Comparison of ENCODE assay signal across 1 cellular context in the genomic region with DNA sequence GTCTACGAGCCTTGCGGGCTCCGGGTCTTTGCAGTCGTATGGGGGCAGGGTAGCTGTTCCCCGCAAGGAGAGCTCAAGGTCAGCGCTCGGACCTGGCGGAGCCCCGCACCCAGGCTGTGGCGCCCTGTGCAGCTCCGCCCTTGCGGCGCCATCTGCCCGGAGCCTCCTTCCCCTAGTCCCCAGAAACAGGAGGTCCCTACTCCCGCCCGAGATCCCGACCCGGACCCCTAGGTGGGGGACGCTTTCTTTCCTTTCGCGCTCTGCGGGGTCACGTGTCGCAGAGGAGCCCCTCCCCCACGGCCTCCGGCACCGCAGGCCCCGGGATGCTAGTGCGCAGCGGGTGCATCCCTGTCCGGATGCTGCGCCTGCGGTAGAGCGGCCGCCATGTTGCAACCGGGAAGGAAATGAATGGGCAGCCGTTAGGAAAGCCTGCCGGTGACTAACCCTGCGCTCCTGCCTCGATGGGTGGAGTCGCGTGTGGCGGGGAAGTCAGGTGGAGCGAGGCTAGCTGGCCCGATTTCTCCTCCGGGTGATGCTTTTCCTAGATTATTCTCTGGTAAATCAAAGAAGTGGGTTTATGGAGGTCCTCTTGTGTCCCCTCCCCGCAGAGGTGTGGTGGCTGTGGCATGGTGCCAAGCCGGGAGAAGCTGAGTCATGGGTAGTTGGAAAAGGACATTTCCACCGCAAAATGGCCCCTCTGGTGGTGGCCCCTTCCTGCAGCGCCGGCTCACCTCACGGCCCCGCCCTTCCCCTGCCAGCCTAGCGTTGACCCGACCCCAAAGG.
TF ChIP-seq lines count a peak whose summit lies in the region.

No MANE protein-coding gene starts in this region.

TF ChIP-seq in HepG2, 621 proteins besides CTCF, POLR2A, EP300 and RAD21 (continued from another document and continues in another):
- TF ChIP-seq, protein P1, sequence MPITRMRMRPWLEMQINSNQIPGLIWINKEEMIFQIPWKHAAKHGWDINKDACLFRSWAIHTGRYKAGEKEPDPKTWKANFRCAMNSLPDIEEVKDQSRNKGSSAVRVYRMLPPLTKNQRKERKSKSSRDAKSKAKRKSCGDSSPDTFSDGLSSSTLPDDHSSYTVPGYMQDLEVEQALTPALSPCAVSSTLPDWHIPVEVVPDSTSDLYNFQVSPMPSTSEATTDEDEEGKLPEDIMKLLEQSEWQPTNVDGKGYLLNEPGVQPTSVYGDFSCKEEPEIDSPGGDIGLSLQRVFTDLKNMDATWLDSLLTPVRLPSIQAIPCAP (CRISPR knock-in tag; IDR thresholded peaks at IDR 0.05; ENCODE audit: low read depth) = no peak
- TF ChIP-seq, protein P2, sequence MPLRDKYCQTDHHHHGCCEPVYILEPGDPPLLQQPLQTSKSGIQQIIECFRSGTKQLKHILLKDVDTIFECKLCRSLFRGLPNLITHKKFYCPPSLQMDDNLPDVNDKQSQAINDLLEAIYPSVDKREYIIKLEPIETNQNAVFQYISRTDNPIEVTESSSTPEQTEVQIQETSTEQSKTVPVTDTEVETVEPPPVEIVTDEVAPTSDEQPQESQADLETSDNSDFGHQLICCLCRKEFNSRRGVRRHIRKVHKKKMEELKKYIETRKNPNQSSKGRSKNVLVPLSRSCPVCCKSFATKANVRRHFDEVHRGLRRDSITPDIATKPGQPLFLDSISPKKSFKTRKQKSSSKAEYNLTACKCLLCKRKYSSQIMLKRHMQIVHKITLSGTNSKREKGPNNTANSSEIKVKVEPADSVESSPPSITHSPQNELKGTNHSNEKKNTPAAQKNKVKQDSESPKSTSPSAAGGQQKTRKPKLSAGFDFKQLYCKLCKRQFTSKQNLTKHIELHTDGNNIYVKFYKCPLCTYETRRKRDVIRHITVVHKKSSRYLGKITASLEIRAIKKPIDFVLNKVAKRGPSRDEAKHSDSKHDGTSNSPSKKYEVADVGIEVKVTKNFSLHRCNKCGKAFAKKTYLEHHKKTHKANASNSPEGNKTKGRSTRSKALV (CRISPR knock-in tag; IDR thresholded peaks at IDR 0.05) = no peak; the same call in 1 of the 2 replicates
- TF ChIP-seq CCDC6 (CRISPR knock-in tag; IDR thresholded peaks at IDR 0.05) = peak; percentile 25; the same call in 1 of the 2 replicates
- no peak for TF ChIP-seq ATM (IDR thresholded peaks at IDR 0.05; ENCODE audit: borderline replicate concordance)
- TF ChIP-seq MTA3 (CRISPR knock-in tag; IDR thresholded peaks at IDR 0.05) = no peak
- TF ChIP-seq ZNF143 (CRISPR knock-in tag; IDR thresholded peaks at IDR 0.05) = 0 out of 2 replicates have a peak, but pooled peaks have one; percentile 7
- TF ChIP-seq, protein P3, sequence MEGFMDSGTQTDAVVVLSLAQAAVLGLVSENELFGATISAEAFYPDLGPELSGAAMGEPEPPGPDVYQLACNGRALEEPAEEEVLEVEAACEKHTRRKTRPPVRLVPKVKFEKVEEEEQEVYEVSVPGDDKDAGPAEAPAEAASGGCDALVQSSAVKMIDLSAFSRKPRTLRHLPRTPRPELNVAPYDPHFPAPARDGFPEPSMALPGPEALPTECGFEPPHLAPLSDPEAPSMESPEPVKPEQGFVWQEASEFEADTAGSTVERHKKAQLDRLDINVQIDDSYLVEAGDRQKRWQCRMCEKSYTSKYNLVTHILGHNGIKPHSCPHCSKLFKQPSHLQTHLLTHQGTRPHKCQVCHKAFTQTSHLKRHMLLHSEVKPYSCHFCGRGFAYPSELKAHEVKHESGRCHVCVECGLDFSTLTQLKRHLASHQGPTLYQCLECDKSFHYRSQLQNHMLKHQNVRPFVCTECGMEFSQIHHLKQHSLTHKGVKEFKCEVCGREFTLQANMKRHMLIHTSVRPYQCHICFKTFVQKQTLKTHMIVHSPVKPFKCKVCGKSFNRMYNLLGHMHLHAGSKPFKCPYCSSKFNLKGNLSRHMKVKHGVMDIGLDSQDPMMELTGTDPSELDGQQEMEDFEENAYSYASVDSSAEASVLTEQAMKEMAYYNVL (CRISPR knock-in tag; IDR thresholded peaks at IDR 0.05; ENCODE audit: borderline replicate concordance) = no peak
- TF ChIP-seq IKZF1 (IDR thresholded peaks at IDR 0.05) = no peak
- TF ChIP-seq, protein P4, sequence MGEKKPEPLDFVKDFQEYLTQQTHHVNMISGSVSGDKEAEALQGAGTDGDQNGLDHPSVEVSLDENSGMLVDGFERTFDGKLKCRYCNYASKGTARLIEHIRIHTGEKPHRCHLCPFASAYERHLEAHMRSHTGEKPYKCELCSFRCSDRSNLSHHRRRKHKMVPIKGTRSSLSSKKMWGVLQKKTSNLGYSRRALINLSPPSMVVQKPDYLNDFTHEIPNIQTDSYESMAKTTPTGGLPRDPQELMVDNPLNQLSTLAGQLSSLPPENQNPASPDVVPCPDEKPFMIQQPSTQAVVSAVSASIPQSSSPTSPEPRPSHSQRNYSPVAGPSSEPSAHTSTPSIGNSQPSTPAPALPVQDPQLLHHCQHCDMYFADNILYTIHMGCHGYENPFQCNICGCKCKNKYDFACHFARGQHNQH (CRISPR knock-in tag; IDR thresholded peaks at IDR 0.05) = no peak
- TF ChIP-seq, protein P5, sequence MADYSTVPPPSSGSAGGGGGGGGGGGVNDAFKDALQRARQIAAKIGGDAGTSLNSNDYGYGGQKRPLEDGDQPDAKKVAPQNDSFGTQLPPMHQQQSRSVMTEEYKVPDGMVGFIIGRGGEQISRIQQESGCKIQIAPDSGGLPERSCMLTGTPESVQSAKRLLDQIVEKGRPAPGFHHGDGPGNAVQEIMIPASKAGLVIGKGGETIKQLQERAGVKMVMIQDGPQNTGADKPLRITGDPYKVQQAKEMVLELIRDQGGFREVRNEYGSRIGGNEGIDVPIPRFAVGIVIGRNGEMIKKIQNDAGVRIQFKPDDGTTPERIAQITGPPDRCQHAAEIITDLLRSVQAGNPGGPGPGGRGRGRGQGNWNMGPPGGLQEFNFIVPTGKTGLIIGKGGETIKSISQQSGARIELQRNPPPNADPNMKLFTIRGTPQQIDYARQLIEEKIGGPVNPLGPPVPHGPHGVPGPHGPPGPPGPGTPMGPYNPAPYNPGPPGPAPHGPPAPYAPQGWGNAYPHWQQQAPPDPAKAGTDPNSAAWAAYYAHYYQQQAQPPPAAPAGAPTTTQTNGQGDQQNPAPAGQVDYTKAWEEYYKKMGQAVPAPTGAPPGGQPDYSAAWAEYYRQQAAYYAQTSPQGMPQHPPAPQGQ (CRISPR knock-in tag; IDR thresholded peaks at IDR 0.05; ENCODE audit: borderline replicate concordance) = no peak
- peak; percentile 17; the same call in 1 of the 2 replicates for TF ChIP-seq SIN3A (IDR thresholded peaks at IDR 0.05; ENCODE audit: borderline replicate concordance, low read depth, low read length)
- no peak for TF ChIP-seq HMGA1 (CRISPR knock-in tag; conservative IDR thresholded peaks at IDR 0.05)
- TF ChIP-seq SP2 (CRISPR knock-in tag; IDR thresholded peaks at IDR 0.05) = no peak; the same call in 1 of the 2 replicates
- no peak for TF ChIP-seq ZNF598 (CRISPR knock-in tag; IDR thresholded peaks at IDR 0.05; ENCODE audit: borderline replicate concordance)
- no peak for TF ChIP-seq ZSCAN30 (CRISPR knock-in tag; IDR thresholded peaks at IDR 0.05)
- TF ChIP-seq ZNF572 (CRISPR knock-in tag; IDR thresholded peaks at IDR 0.05) = no peak
- TF ChIP-seq RFX5 (IDR thresholded peaks at IDR 0.05; ENCODE audit: low read depth, low read length) = no peak
- TF ChIP-seq NR1H2 (CRISPR knock-in tag; IDR thresholded peaks at IDR 0.05; ENCODE audit: borderline replicate concordance, low read depth) = no peak
- no peak for TF ChIP-seq CCAR2 (optimal IDR thresholded peaks at IDR 0.05; ENCODE audit: low read depth, low read length)
- no peak for TF ChIP-seq ELF3 (CRISPR knock-in tag; IDR thresholded peaks at IDR 0.05)
- no peak for TF ChIP-seq ZFP82 (CRISPR knock-in tag; IDR thresholded peaks at IDR 0.05; ENCODE audit: borderline replicate concordance)
- TF ChIP-seq, protein P6, sequence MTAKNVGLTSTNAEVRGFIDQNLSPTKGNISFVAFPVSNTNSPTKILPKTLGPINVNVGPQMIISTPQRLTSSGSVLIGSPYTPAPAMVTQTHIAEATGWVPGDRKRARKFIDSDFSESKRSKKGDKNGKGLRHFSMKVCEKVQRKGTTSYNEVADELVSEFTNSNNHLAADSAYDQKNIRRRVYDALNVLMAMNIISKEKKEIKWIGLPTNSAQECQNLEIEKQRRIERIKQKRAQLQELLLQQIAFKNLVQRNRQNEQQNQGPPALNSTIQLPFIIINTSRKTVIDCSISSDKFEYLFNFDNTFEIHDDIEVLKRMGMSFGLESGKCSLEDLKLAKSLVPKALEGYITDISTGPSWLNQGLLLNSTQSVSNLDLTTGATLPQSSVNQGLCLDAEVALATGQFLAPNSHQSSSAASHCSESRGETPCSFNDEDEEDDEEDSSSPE (CRISPR knock-in tag; IDR thresholded peaks at IDR 0.05) = peak; percentile 55
- TF ChIP-seq GZF1 (CRISPR knock-in tag; IDR thresholded peaks at IDR 0.05) = peak; percentile 94
- TF ChIP-seq, protein P7, sequence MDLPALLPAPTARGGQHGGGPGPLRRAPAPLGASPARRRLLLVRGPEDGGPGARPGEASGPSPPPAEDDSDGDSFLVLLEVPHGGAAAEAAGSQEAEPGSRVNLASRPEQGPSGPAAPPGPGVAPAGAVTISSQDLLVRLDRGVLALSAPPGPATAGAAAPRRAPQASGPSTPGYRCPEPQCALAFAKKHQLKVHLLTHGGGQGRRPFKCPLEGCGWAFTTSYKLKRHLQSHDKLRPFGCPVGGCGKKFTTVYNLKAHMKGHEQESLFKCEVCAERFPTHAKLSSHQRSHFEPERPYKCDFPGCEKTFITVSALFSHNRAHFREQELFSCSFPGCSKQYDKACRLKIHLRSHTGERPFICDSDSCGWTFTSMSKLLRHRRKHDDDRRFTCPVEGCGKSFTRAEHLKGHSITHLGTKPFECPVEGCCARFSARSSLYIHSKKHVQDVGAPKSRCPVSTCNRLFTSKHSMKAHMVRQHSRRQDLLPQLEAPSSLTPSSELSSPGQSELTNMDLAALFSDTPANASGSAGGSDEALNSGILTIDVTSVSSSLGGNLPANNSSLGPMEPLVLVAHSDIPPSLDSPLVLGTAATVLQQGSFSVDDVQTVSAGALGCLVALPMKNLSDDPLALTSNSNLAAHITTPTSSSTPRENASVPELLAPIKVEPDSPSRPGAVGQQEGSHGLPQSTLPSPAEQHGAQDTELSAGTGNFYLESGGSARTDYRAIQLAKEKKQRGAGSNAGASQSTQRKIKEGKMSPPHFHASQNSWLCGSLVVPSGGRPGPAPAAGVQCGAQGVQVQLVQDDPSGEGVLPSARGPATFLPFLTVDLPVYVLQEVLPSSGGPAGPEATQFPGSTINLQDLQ (CRISPR knock-in tag; IDR thresholded peaks at IDR 0.05) = peak; percentile 26; the same call in 1 of the 2 replicates
- TF ChIP-seq REXO4 (CRISPR knock-in tag; IDR thresholded peaks at IDR 0.05; ENCODE audit: borderline replicate concordance) = no peak
- TF ChIP-seq, protein P8, sequence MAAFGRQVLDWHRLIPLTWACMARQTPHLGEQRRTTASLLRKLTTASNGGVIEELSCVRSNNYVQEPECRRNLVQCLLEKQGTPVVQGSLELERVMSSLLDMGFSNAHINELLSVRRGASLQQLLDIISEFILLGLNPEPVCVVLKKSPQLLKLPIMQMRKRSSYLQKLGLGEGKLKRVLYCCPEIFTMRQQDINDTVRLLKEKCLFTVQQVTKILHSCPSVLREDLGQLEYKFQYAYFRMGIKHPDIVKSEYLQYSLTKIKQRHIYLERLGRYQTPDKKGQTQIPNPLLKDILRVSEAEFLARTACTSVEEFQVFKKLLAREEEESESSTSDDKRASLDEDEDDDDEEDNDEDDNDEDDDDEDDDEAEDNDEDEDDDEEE (CRISPR knock-in tag; IDR thresholded peaks at IDR 0.05) = no peak
- TF ChIP-seq, protein P9, sequence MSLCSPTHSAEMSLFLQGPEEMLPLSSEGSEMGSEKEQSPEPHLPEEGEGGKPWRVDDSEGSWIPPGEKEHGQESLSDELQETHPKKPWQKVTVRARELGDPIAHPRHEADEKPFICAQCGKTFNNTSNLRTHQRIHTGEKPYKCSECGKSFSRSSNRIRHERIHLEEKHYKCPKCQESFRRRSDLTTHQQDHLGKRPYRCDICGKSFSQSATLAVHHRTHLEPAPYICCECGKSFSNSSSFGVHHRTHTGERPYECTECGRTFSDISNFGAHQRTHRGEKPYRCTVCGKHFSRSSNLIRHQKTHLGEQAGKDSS (CRISPR knock-in tag; IDR thresholded peaks at IDR 0.05; ENCODE audit: borderline replicate concordance, low read depth) = no peak; the same call in 1 of the 2 replicates
- TF ChIP-seq, protein P10, sequence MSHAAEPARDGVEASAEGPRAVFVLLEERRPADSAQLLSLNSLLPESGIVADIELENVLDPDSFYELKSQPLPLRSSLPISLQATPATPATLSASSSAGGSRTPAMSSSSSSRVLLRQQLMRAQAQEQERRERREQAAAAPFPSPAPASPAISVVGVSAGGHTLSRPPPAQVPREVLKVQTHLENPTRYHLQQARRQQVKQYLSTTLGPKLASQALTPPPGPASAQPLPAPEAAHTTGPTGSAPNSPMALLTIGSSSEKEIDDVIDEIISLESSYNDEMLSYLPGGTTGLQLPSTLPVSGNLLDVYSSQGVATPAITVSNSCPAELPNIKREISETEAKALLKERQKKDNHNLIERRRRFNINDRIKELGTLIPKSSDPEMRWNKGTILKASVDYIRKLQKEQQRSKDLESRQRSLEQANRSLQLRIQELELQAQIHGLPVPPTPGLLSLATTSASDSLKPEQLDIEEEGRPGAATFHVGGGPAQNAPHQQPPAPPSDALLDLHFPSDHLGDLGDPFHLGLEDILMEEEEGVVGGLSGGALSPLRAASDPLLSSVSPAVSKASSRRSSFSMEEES (CRISPR knock-in tag; IDR thresholded peaks at IDR 0.05) = no peak
- TF ChIP-seq KLF6 (CRISPR knock-in tag; IDR thresholded peaks at IDR 0.05) = 0 out of 2 replicates have a peak, but pooled peaks have one; percentile 38
- TF ChIP-seq, protein P11, sequence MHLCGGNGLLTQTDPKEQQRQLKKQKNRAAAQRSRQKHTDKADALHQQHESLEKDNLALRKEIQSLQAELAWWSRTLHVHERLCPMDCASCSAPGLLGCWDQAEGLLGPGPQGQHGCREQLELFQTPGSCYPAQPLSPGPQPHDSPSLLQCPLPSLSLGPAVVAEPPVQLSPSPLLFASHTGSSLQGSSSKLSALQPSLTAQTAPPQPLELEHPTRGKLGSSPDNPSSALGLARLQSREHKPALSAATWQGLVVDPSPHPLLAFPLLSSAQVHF (CRISPR knock-in tag; IDR thresholded peaks at IDR 0.05) = no peak; the same call in 1 of the 2 replicates
- no peak for TF ChIP-seq TRIM24 (CRISPR knock-in tag; IDR thresholded peaks at IDR 0.05)
- TF ChIP-seq MAZ (IDR thresholded peaks at IDR 0.05; ENCODE audit: borderline replicate concordance, low read depth, low read length) = no peak; the same call in 1 of the 2 replicates
- 0 out of 2 replicates have a peak, but pooled peaks have one; percentile 3 for TF ChIP-seq MAZ (CRISPR knock-in tag; IDR thresholded peaks at IDR 0.05; ENCODE audit: low read depth)
- TF ChIP-seq TARDBP (CRISPR knock-in tag; IDR thresholded peaks at IDR 0.05) = no peak
- 0 out of 2 replicates have a peak, but pooled peaks have one; percentile 36 for TF ChIP-seq ARNTL (CRISPR knock-in tag; IDR thresholded peaks at IDR 0.05)
- no peak for TF ChIP-seq ZNF816 (CRISPR knock-in tag; IDR thresholded peaks at IDR 0.05; ENCODE audit: borderline replicate concordance)
- TF ChIP-seq, protein P12, sequence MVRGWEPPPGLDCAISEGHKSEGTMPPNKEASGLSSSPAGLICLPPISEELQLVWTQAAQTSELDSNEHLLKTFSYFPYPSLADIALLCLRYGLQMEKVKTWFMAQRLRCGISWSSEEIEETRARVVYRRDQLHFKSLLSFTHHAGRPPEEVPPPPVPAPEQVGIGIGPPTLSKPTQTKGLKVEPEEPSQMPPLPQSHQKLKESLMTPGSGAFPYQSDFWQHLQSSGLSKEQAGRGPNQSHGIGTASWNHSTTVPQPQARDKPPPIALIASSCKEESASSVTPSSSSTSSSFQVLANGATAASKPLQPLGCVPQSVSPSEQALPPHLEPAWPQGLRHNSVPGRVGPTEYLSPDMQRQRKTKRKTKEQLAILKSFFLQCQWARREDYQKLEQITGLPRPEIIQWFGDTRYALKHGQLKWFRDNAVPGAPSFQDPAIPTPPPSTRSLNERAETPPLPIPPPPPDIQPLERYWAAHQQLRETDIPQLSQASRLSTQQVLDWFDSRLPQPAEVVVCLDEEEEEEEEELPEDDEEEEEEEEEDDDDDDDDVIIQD (CRISPR knock-in tag; IDR thresholded peaks at IDR 0.05; ENCODE audit: low read depth) = no peak
- TF ChIP-seq RFXANK (CRISPR knock-in tag; IDR thresholded peaks at IDR 0.05) = no peak
